ENCODE assay signal across 8 cellular contexts in genomic region chr11:68270334-68271022, GRCh38. TPM values are rescaled to one million over a fixed set of nuclear protein-coding genes. Genes with fewer than 3 reads are reported as not detected.
DNase-seq lines count a peak whose midpoint lies in the region; ATAC-seq, FAIRE-seq and TF ChIP-seq lines count a peak whose summit lies in the region.

No MANE protein-coding gene starts in this region.

- peak overlapping the region; percentile 86 for H3K27ac ChIP-seq in C4-2B
- no peak overlapping the region for H3K27ac ChIP-seq in H1 (ENCODE audit: low read depth, low read length)

- TF ChIP-seq CTCF in C4-2B (conservative IDR thresholded peaks at IDR 0.05): no peak
- no peak for TF ChIP-seq CTCF in H1 (IDR thresholded peaks at IDR 0.05; ENCODE audit: control extremely low read depth in 1 of 3, insufficient read depth in 1 of 3, low read depth in 1 of 3, low read length in 3 of 3)
- TF ChIP-seq CTCF in neural crest cell (conservative IDR thresholded peaks at IDR 0.05): no peak

- no peak for TF ChIP-seq RAD21 in H1 (IDR thresholded peaks at IDR 0.05 in 1 of 2, conservative IDR thresholded peaks at IDR 0.05 in 1 of 2; ENCODE audit: low read depth in 2 of 2, low read length in 2 of 2)

- no peaks in the 10 kb centered on the region for H3K27me3 Mint-ChIP-seq in neural crest cell (ENCODE audit: low read depth)

- no peak overlapping the region for H2AK5ac ChIP-seq in H1 (ENCODE audit: low read depth, low read length)

- H3K23ac ChIP-seq in H1 (ENCODE audit: insufficient read length): no peak overlapping the region

- H3K9me3 ChIP-seq in NT2/D1 (ENCODE audit: insufficient read depth, low read length) (no peaks in the 10 kb centered on the region), H1 (ENCODE audit: insufficient read depth in 2 of 2, low read depth in 1 of 2, low read length in 1 of 2) (no peaks in the 10 kb centered on the region)

- H3K14ac ChIP-seq in H1 (ENCODE audit: insufficient read length): no peak overlapping the region

- H3K9ac ChIP-seq in NT2/D1 (ENCODE audit: insufficient read length, low read depth) (peak overlapping the region; percentile 95), H1 (replicated peaks in 1 of 4; ENCODE audit: extremely low read depth in 1 of 4, low read depth in 3 of 4, low read length in 3 of 4) (peak overlapping the region in 1 of 4 experiments; percentile 84; a peak in 1 of 7 replicates)

- DNase-seq in NT2/D1 (ENCODE audit: low read depth, low spot score) (no peak), H1 (ENCODE audit: low read depth in 1 of 2, low spot score in 2 of 2) (no peak), neural crest cell (ENCODE audit: low read depth, low spot score) (no peak), SKM-1 treated with dmso at 0.1 percent for 144 hours (lab: John Stamatoyannopoulos, UW; ENCODE audit: unreplicated experiment) (no peak)

- H2BK5ac ChIP-seq in H1 (ENCODE audit: low read depth, low read length): no peak overlapping the region

- H3K4me1 Mint-ChIP-seq in neural crest cell: peaks cover 48% of the 10 kb centered on the region

- H3K4me3 ChIP-seq in NT2/D1 (ENCODE audit: insufficient read length, low read depth): peak overlapping the region; percentile 98
- peak overlapping the region; percentile 47 to 99 (median 89); a peak in 6 of 8 replicates for H3K4me3 ChIP-seq in H1 (ENCODE audit: extremely low read depth in 1 of 4, insufficient read depth in 2 of 4, low read depth in 3 of 4, low read length in 4 of 4)

- H3K4ac ChIP-seq in H1 (replicated peaks; ENCODE audit: insufficient read length, low read depth, low read length): no peak overlapping the region

- H3K79me2 ChIP-seq in H1 (ENCODE audit: control insufficient read depth in 1 of 2, insufficient read depth in 2 of 2, low read length in 2 of 2): peaks cover 0 to 21% of the 10 kb centered on the region in 2 experiments; a peak in 3 of 4 replicates

- peak overlapping the region; percentile 40 to 94 for H3K4me2 ChIP-seq in H1 (ENCODE audit: insufficient read depth in 1 of 2, low read depth in 2 of 2, low read length in 2 of 2)

- no peak overlapping the region for H3K18ac ChIP-seq in H1 (ENCODE audit: extremely low read depth, low read length)

- no peak overlapping the region for H2BK120ac ChIP-seq in H1 (replicated peaks; ENCODE audit: low read depth, low read length)

- H4K5ac ChIP-seq in H1 (ENCODE audit: insufficient read length, low read depth, low read length): no peak overlapping the region

- TF ChIP-seq EP300 in H1 (IDR thresholded peaks at IDR 0.05; ENCODE audit: borderline replicate concordance in 1 of 2, low read depth in 2 of 2, low read length in 2 of 2): no peak

- no peak overlapping the region for H2BK20ac ChIP-seq in H1 (ENCODE audit: low read length)

- peaks cover 4% of the 10 kb centered on the region; the same call in 1 of the 2 replicates for H3K23me2 ChIP-seq in H1 (ENCODE audit: low read depth, low read length)

- H3K27ac Mint-ChIP-seq in neural crest cell (ENCODE audit: unreplicated experiment): peak overlapping the region; percentile 50

- H4K20me1 ChIP-seq in H1 (replicated peaks in 1 of 2; ENCODE audit: control insufficient read depth in 1 of 2, insufficient read depth in 2 of 2, low read length in 2 of 2): peaks cover 4 to 10% of the 10 kb centered on the region in 2 experiments

- H2BK15ac ChIP-seq in H1 (ENCODE audit: low read length): no peak overlapping the region

- no peak for TF ChIP-seq POLR2A in H1 (IDR thresholded peaks at IDR 0.05; ENCODE audit: control extremely low read depth in 1 of 2, low read depth in 2 of 2, low read length in 2 of 2)

- H3K79me1 ChIP-seq in H1 (ENCODE audit: low read depth, low read length): peaks cover 12% of the 10 kb centered on the region

- no peak for FAIRE-seq in H1 (lab: Jason Lieb, UNC)

- CTCF ChIA-PET in H1 (lab: Charles Lee; ENCODE audit: partially characterized antibody): interaction anchor here (0.7 to 5.6 kb wide), 10 partner anchors 13 to 177 kb away, joined by 3 to 49 read pairs (median 4); no protein-coding TSS in a partner anchor

- ATAC-seq in GM18867 (IDR thresholded peaks at IDR 0.05; ENCODE audit: unreplicated experiment): no peak
- ATAC-seq in HG02885 (IDR thresholded peaks at IDR 0.05; ENCODE audit: poor library complexity, unreplicated experiment): no peak
- no peak for ATAC-seq in GM19395 (IDR thresholded peaks at IDR 0.05; ENCODE audit: unreplicated experiment)

- 89% methylated on average over 7 of the region's 7 CpGs; no CpG with 5 or more reads in 1 of the 2 experiments for WGBS in H1 (ENCODE audit: extremely low coverage in 1 of 2, insufficient coverage in 1 of 2, insufficient read length in 1 of 2, insufficient replicate concordance in 2 of 2, low coverage in 1 of 2, low lambda C conversion rate in 2 of 2, missing lambda C conversion rate in 1 of 2), 2 experiments

- no peak overlapping the region for H3K56ac ChIP-seq in H1 (replicated peaks; ENCODE audit: insufficient read length, low read depth, low read length)

- no peak overlapping the region for H4K91ac ChIP-seq in H1 (replicated peaks; ENCODE audit: insufficient read length, low read length)

- H3K36me3 ChIP-seq in NT2/D1 (ENCODE audit: insufficient read depth, insufficient read length, low read length) (peaks cover 44% of the 10 kb centered on the region), H1 (ENCODE audit: control insufficient read depth in 2 of 4, insufficient read depth in 4 of 4, low read length in 3 of 4) (peaks cover 13 to 21% (median 17%) of the 10 kb centered on the region in 4 experiments)

- H2BK12ac ChIP-seq in H1 (ENCODE audit: low read depth, low read length): no peak overlapping the region

- POLR2A ChIA-PET in H1 (lab: Charles Lee; ENCODE audit: partially characterized antibody): interaction anchor here (0.9 to 3.4 kb wide), 4 partner anchors 10 to 95 kb away, joined by 3 to 22 read pairs (median 6); no protein-coding TSS in a partner anchor

- no peaks in the 10 kb centered on the region for H3K9me3 Mint-ChIP-seq in neural crest cell

- H3K27me3 ChIP-seq in NT2/D1 (ENCODE audit: insufficient read depth, insufficient read length) (peaks cover 2% of the 10 kb centered on the region), H1 (replicated peaks in 1 of 4; ENCODE audit: control insufficient read depth in 3 of 4, extremely low read depth in 1 of 4, insufficient read depth in 3 of 4, low read length in 3 of 4) (no peaks in the 10 kb centered on the region)

- peak overlapping the region; percentile 88 for H3K4me3 Mint-ChIP-seq in neural crest cell

- no peak overlapping the region for H2AFZ ChIP-seq in H1 (ENCODE audit: low read length)

- no peak overlapping the region for H4K8ac ChIP-seq in H1 (ENCODE audit: extremely low read depth, insufficient read depth, low read length)

- H3K4me1 ChIP-seq in NT2/D1 (ENCODE audit: insufficient read depth, insufficient read length) (peaks cover 6% of the 10 kb centered on the region), H1 (replicated peaks in 1 of 4; ENCODE audit: control insufficient read depth in 3 of 4, insufficient read depth in 4 of 4, low read length in 3 of 4) (peaks cover 0 to 5% (median 1%) of the 10 kb centered on the region in 4 experiments; a peak in 4 of 7 replicates)

- H3K36me3 Mint-ChIP-seq in neural crest cell (ENCODE audit: low read depth): peaks cover 9% of the 10 kb centered on the region

TF ChIP-seq in H1, 55 proteins besides CTCF, POLR2A, EP300 and RAD21 (continues in another document):
- TF ChIP-seq RNF2 (IDR thresholded peaks at IDR 0.05; ENCODE audit: borderline replicate concordance, low read depth, low read length, missing control alignments, poor library complexity, severe bottlenecking): no peak
- TF ChIP-seq BACH1 (IDR thresholded peaks at IDR 0.05; ENCODE audit: low read length): no peak
- no peak for TF ChIP-seq POU5F1 (IDR thresholded peaks at IDR 0.05; ENCODE audit: low read depth, low read length)
- no peak for TF ChIP-seq RXRA (IDR thresholded peaks at IDR 0.05; ENCODE audit: insufficient read depth, low read depth, low read length)
- TF ChIP-seq JUN (IDR thresholded peaks at IDR 0.05; ENCODE audit: low read depth, low read length): no peak
- no peak for TF ChIP-seq SAP30 (IDR thresholded peaks at IDR 0.05; ENCODE audit: insufficient read depth, insufficient replicate concordance, low read length)
- TF ChIP-seq SP2 (IDR thresholded peaks at IDR 0.05; ENCODE audit: low read length): no peak
- no peak for TF ChIP-seq PHF8 (conservative IDR thresholded peaks at IDR 0.05; ENCODE audit: low read depth, low read length)

RNA-seq across cellular contexts. Expression of gene C11orf24, which starts 1.3 kb away (rescaled TPM):
- total RNA-seq in H1 (2021; fragmentation: NEBNext Ultra II Directional; extraction: Animal tissue kit (Norgen Biotek cat#: 25700)): 45.3 and 45.4 TPM in 2 replicates
- 51.7 and 63.5 TPM in 2 replicates for polyA plus RNA-seq in H1 (2011; rRNA removed)
- 41.2 TPM for polyA plus RNA-seq in H1 (2011; cell fraction: cytosol; rRNA removed)
- 46.1 TPM for polyA plus RNA-seq in H1 (2011; cell fraction: nucleus; rRNA removed)
- 31.5 to 47.3 TPM (median 39.6 TPM) in 4 replicates for polyA plus RNA-seq in H1 (2012, experiment 1 of 2)
- polyA plus RNA-seq in H1 (2012, experiment 2 of 2): 35.9 TPM
- polyA plus RNA-seq in H1 (2013, experiment 1 of 2): 70.2 TPM
- 79.0 TPM for polyA plus RNA-seq in H1 (2013, experiment 2 of 2)
- 18.7 and 23.8 TPM in 2 replicates for polyA minus RNA-seq in H1 (2011; rRNA and poly(A)+ RNA removed)
- 33.8 TPM for polyA minus RNA-seq in H1 (2011; cell fraction: cytosol; rRNA and poly(A)+ RNA removed)
- polyA minus RNA-seq in H1 (2011; cell fraction: nucleus; rRNA and poly(A)+ RNA removed): 28.2 TPM
- 54.2 and 54.5 TPM in 2 replicates for total RNA-seq in neural crest cell

RNA-seq across cellular contexts. Expression of gene LRP5, which starts 41.9 kb away (rescaled TPM):
- 35.4 and 38.9 TPM in 2 replicates for total RNA-seq in H1 (2021; fragmentation: NEBNext Ultra II Directional; extraction: Animal tissue kit (Norgen Biotek cat#: 25700))
- 19.0 and 31.5 TPM in 2 replicates for polyA plus RNA-seq in H1 (2011; rRNA removed)
- 13.8 TPM for polyA plus RNA-seq in H1 (2011; cell fraction: cytosol; rRNA removed)
- polyA plus RNA-seq in H1 (2011; cell fraction: nucleus; rRNA removed): 38.9 TPM
- 17.8 to 35.8 TPM (median 32.9 TPM) in 4 replicates for polyA plus RNA-seq in H1 (2012, experiment 1 of 2)
- 29.9 TPM for polyA plus RNA-seq in H1 (2012, experiment 2 of 2)
- polyA plus RNA-seq in H1 (2013, experiment 1 of 2): 62.7 TPM
- polyA plus RNA-seq in H1 (2013, experiment 2 of 2): 63.2 TPM
- 22.5 and 24.7 TPM in 2 replicates for polyA minus RNA-seq in H1 (2011; rRNA and poly(A)+ RNA removed)
- polyA minus RNA-seq in H1 (2011; cell fraction: cytosol; rRNA and poly(A)+ RNA removed): 27.4 TPM
- 23.6 TPM for polyA minus RNA-seq in H1 (2011; cell fraction: nucleus; rRNA and poly(A)+ RNA removed)
- 43.4 and 44.3 TPM in 2 replicates for total RNA-seq in neural crest cell

RNA-seq across cellular contexts. Expression of gene KMT5B, which starts 57.4 kb away (rescaled TPM):
- total RNA-seq in H1 (2021; fragmentation: NEBNext Ultra II Directional; extraction: Animal tissue kit (Norgen Biotek cat#: 25700)): 37.5 and 40.8 TPM in 2 replicates
- polyA plus RNA-seq in H1 (2011; rRNA removed): 8.5 and 11.0 TPM in 2 replicates
- polyA plus RNA-seq in H1 (2011; cell fraction: cytosol; rRNA removed): 18.2 TPM
- 8.2 TPM for polyA plus RNA-seq in H1 (2011; cell fraction: nucleus; rRNA removed)
- polyA plus RNA-seq in H1 (2012, experiment 1 of 2): 28.2 to 39.3 TPM (median 33.1 TPM) in 4 replicates
- 2.3 TPM for polyA plus RNA-seq in H1 (2012, experiment 2 of 2)
- 23.7 TPM for polyA plus RNA-seq in H1 (2013, experiment 1 of 2)
- 24.4 TPM for polyA plus RNA-seq in H1 (2013, experiment 2 of 2)
- 15.2 and 17.7 TPM in 2 replicates for polyA minus RNA-seq in H1 (2011; rRNA and poly(A)+ RNA removed)
- polyA minus RNA-seq in H1 (2011; cell fraction: cytosol; rRNA and poly(A)+ RNA removed): 20.6 TPM
- 22.0 TPM for polyA minus RNA-seq in H1 (2011; cell fraction: nucleus; rRNA and poly(A)+ RNA removed)
- total RNA-seq in neural crest cell: 42.7 and 43.7 TPM in 2 replicates
